8 cellular contexts compared by ENCODE assay signal in the genomic region with DNA sequence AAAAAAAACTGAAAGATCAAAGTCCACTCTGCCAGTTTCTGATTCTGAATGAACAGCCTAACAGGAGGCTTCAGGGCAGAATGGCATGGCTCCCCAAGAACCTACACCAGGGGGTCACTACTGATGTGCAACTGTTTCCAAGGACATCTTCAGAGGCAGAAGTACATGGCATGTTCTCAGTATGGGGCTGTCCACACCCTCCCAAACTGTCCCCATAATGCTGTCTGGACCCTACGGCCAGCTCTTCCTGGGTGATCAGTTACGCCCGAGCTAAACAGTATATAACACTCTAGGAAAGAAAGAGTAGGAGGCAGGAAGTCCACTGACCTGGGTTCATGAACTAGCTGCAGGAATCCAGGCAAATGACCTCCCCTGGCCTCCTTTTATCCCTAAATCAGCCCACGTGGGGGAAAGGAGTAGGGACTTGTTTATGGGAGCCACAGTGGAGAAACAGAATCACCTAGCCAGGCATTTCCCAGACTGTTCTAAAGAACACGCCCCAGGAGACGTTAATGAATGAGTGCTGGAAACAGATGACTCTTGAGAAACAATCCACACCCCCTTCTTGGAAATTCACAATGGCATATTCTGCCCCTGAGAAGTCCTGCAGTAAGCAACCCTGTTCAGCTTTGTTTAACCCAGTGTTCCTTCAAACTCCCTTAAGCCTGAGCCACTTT. TPM values are rescaled to one million over a fixed set of nuclear protein-coding genes. Genes with fewer than 3 reads are reported as not detected.
A peak's percentile ranks its signal among the peaks of the same experiment; 100 is the strongest.
DNase-seq lines count a peak whose midpoint lies in the region; ATAC-seq, FAIRE-seq and TF ChIP-seq lines count a peak whose summit lies in the region.

No MANE protein-coding gene starts in this region.

- no peaks in the 10 kb centered on the region for H3K27me3 Mint-ChIP-seq in activated CD8-positive, alpha-beta T cell treated with anti-CD3 and anti-CD28 coated beads, Interleukin-2, amount 10 ng/mL, durations not matched to agents 7 days and 5 days (ENCODE audit: low read depth)

- POLR2A ChIA-PET in activated CD8-positive, alpha-beta T cell treated with anti-CD3 and anti-CD28 coated beads, Interleukin-2, amount 10 ng/mL, durations not matched to agents 7 days and 5 days (lab: Charles Lee), result no interaction called here

- in situ Hi-C loops in gastrocnemius medialis (cut with MboI; ENCODE audit: low sequenced_read_pairs in 4 of 4), result loop anchor here in 3 of 4 donors (25.0 kb wide), 1 partner anchor 373 kb away; a partner anchor contains a TSS

- peak overlapping the region; percentile 89 for H3K27ac Mint-ChIP-seq in activated CD8-positive, alpha-beta T cell treated with anti-CD3 and anti-CD28 coated beads, Interleukin-2, amount 10 ng/mL, durations not matched to agents 7 days and 5 days

- peaks cover 47% of the 10 kb centered on the region for H3K4me1 ChIP-seq in foreskin keratinocyte
- peaks cover 62 to 74% of the 10 kb centered on the region in 2 donors for H3K4me1 ChIP-seq in gastrocnemius medialis

- peaks cover 13% of the 10 kb centered on the region for H3K36me3 Mint-ChIP-seq in activated CD8-positive, alpha-beta T cell treated with anti-CD3 and anti-CD28 coated beads, Interleukin-2, amount 10 ng/mL, durations not matched to agents 7 days and 5 days (ENCODE audit: low read depth)

- no peaks in the 10 kb centered on the region for H3K9me3 ChIP-seq in gastrocnemius medialis

- intact Hi-C loops in gastrocnemius medialis (cut with DNase I; ENCODE audit: low total_unique reads), result loop anchor here (2.0 to 10.0 kb wide), 8 partner anchors 17 to 1605 kb away; a partner anchor contains a TSS

- H3K27me3 ChIP-seq in foreskin keratinocyte (no peaks in the 10 kb centered on the region), gastrocnemius medialis (no peaks in the 10 kb centered on the region)

- peak overlapping the region; percentile 98 for H3K27ac ChIP-seq in foreskin keratinocyte
- peak overlapping the region; percentile 93 to 100 (median 98) for H3K27ac ChIP-seq in gastrocnemius medialis

- no peak for TF ChIP-seq CTCF in foreskin keratinocyte (conservative IDR thresholded peaks at IDR 0.05)
- TF ChIP-seq CTCF in gastrocnemius medialis (IDR thresholded peaks at IDR 0.05 in 4 of 5, conservative IDR thresholded peaks at IDR 0.05 in 1 of 5), result no peak

- no peak for ATAC-seq in activated CD8-positive, alpha-beta T cell treated with anti-CD3 and anti-CD28 coated beads, Interleukin-2, amount 10 ng/mL, durations not matched to agents 7 days and 5 days
- ATAC-seq in foreskin keratinocyte, result peak; percentile 13
- peak in 1 of 2 donors; percentile 12 for ATAC-seq in gastrocnemius medialis
- ATAC-seq in GM18520 (IDR thresholded peaks at IDR 0.05; ENCODE audit: unreplicated experiment), result no peak

- peak overlapping the region; percentile 80 for H3K4me3 Mint-ChIP-seq in activated CD8-positive, alpha-beta T cell treated with anti-CD3 and anti-CD28 coated beads, Interleukin-2, amount 10 ng/mL, durations not matched to agents 7 days and 5 days

- H3K4me3 ChIP-seq in gastrocnemius medialis, result peak overlapping the region; percentile 71 to 100 (median 96)

- H3K36me3 ChIP-seq in gastrocnemius medialis, result no peaks in the 10 kb centered on the region

- CTCF ChIA-PET in activated CD8-positive, alpha-beta T cell treated with anti-CD3 and anti-CD28 coated beads, Interleukin-2, amount 10 ng/mL, durations not matched to agents 7 days and 5 days (lab: Charles Lee), result interaction anchor here (0.7 to 4.1 kb wide), 11 partner anchors 9 to 370 kb away, joined by 3 to 43 read pairs (median 8); a partner anchor contains a TSS

- no peaks in the 10 kb centered on the region for H3K9me3 Mint-ChIP-seq in activated CD8-positive, alpha-beta T cell treated with anti-CD3 and anti-CD28 coated beads, Interleukin-2, amount 10 ng/mL, durations not matched to agents 7 days and 5 days (ENCODE audit: insufficient read depth)

- TF ChIP-seq POLR2A in gastrocnemius medialis (IDR thresholded peaks at IDR 0.05) (peak in 1 of 2 donors; percentile 23), H54 (IDR thresholded peaks at IDR 0.05; ENCODE audit: low read depth, low read length) (no peak)

- H3K4me1 Mint-ChIP-seq in activated CD8-positive, alpha-beta T cell treated with anti-CD3 and anti-CD28 coated beads, Interleukin-2, amount 10 ng/mL, durations not matched to agents 7 days and 5 days (ENCODE audit: low read depth), result peaks cover 83% of the 10 kb centered on the region

- DNase-seq in GM03348 (ENCODE audit: low spot score) (peak; percentile 47), foreskin keratinocyte (peak in 1 of 2 donors; percentile 75), gastrocnemius medialis (peak; percentile 37 to 45), NCI-H526 treated with DMSO at 0.1 percent for 48 hours (lab: John Stamatoyannopoulos, UW) (no peak), H54 (ENCODE audit: insufficient read length, low spot score) (no peak)
- DNase-seq in activated CD8-positive, alpha-beta T cell treated with anti-CD3 and anti-CD28 coated beads, Interleukin-2, amount 10 ng/mL, durations not matched to agents 7 days and 5 days, result no peak
- no peak for DNase-seq in activated effector memory CD4-positive, alpha-beta T cell treated with Interleukin-2 at 50 U/mL for 16 hours

- FAIRE-seq in H54 (lab: Jason Lieb, UNC), result no peak

RNA-seq across cellular contexts. Expression of a gene that starts 2.5 kb away (rescaled TPM):
- 10 to 100 TPM; 52.9 to 58.9 TPM for total RNA-seq in activated CD8-positive, alpha-beta T cell treated with anti-CD3 and anti-CD28 coated beads, Interleukin-2, amount 10 ng/mL, durations not matched to agents 7 days and 5 days
- total RNA-seq in foreskin keratinocyte (435 and 443 TPM in 2 replicates), gastrocnemius medialis (100 to 1,000 TPM; 142 to 296 (median 215) TPM)
- 367 and 396 TPM in 2 replicates for polyA plus RNA-seq in foreskin keratinocyte

RNA-seq across cellular contexts. Expression of a gene that starts 19.5 kb away (rescaled TPM):
- 10 to 100 TPM; 36.7 to 37.6 TPM for total RNA-seq in activated CD8-positive, alpha-beta T cell treated with anti-CD3 and anti-CD28 coated beads, Interleukin-2, amount 10 ng/mL, durations not matched to agents 7 days and 5 days
- 40.9 and 43.5 TPM in 2 replicates for total RNA-seq in foreskin keratinocyte
- polyA plus RNA-seq in foreskin keratinocyte, result 65.1 and 66.6 TPM in 2 replicates
- total RNA-seq in gastrocnemius medialis, result 10 to 100 TPM; 20.1 to 35.8 (median 31.9) TPM

RNA-seq across cellular contexts. Expression of a gene that starts 19.8 kb away (rescaled TPM):
- total RNA-seq in activated CD8-positive, alpha-beta T cell treated with anti-CD3 and anti-CD28 coated beads, Interleukin-2, amount 10 ng/mL, durations not matched to agents 7 days and 5 days, result 10 to 100 TPM; 52.6 to 56.2 TPM
- total RNA-seq in foreskin keratinocyte (101 and 108 TPM in 2 replicates), gastrocnemius medialis (100 to 1,000 TPM in 1 of 4 donors, 10 to 100 TPM in 3; 87.1 to 134 (median 96.0) TPM)
- polyA plus RNA-seq in foreskin keratinocyte, result 114 and 120 TPM in 2 replicates

RNA-seq across cellular contexts. Expression of a gene that starts 29.0 kb away (rescaled TPM):
- total RNA-seq in activated CD8-positive, alpha-beta T cell treated with anti-CD3 and anti-CD28 coated beads, Interleukin-2, amount 10 ng/mL, durations not matched to agents 7 days and 5 days, result under 1 TPM; 0.97 TPM
- total RNA-seq in foreskin keratinocyte, result 0.14 and 0.18 TPM in 2 replicates
- polyA plus RNA-seq in foreskin keratinocyte, result 0.11 and 0.12 TPM in 2 replicates
- under 1 TPM in 1 of 4 donors, not detected in 3; 0.93 TPM for total RNA-seq in gastrocnemius medialis

Comparison
In these comparisons a context has a peak if more than half of its experiments do, and no peak if none do; other contexts are left out.
1. DNase-seq: peak in GM03348 (single experiment) and gastrocnemius medialis (2 of 2); none in activated CD8-positive, alpha-beta T cell treated with anti-CD3 and anti-CD28 coated beads, Interleukin-2, amount 10 ng/mL, durations not matched to agents 7 days and 5 days (single experiment), NCI-H526 treated with DMSO at 0.1 percent for 48 hours (single experiment), activated effector memory CD4-positive, alpha-beta T cell treated with Interleukin-2 at 50 U/mL for 16 hours (single experiment) and H54 (single experiment).